Comparison of ENCODE assay signal across 14 cellular contexts in genomic region chr10:69468771-69469129, GRCh38. TPM values are rescaled to one million over a fixed set of nuclear protein-coding genes. Genes with fewer than 3 reads are reported as not detected.
DNase-seq lines count a peak whose midpoint lies in the region; ATAC-seq and TF ChIP-seq lines count a peak whose summit lies in the region.
"Had no signal": no experiment of that assay in that cellular context is flagged by ENCODE, and none has a peak within 500 bp of the region (broad histone marks: within the 10 kb centered on the region; RNA-seq: fewer than 3 reads in every experiment).

No MANE protein-coding gene starts in this region.

- H3K4me1 Mint-ChIP-seq in HFFc6 (ENCODE audit: low read depth) = peaks cover 39% of the 10 kb centered on the region
- H3K4me1 Mint-ChIP-seq in WTC11 = peaks cover 17% of the 10 kb centered on the region
- peaks cover 60% of the 10 kb centered on the region for H3K4me1 Mint-ChIP-seq in glutamatergic neuron (ENCODE audit: low read depth, unreplicated experiment)
- H3K4me1 Mint-ChIP-seq: B cell had no signal

- TF ChIP-seq CTCF in HFFc6 (IDR thresholded peaks at IDR 0.05) (no peak), WTC11 (IDR thresholded peaks at IDR 0.05) (no peak), glutamatergic neuron (IDR thresholded peaks at IDR 0.05; ENCODE audit: partially characterized antibody, unreplicated experiment) (no peak), smooth muscle cell (IDR thresholded peaks at IDR 0.05; ENCODE audit: borderline replicate concordance, insufficient read depth, poor library complexity, severe bottlenecking) (no peak)

- no peak overlapping the region for H3K4me3 ChIP-seq in smooth muscle cell

- peak overlapping the region; percentile 97 for H3K27ac ChIP-seq in smooth muscle cell (ENCODE audit: low read depth)

- H2AFZ ChIP-seq in smooth muscle cell (ENCODE audit: low read depth) = no peak overlapping the region

- peaks cover 58% of the 10 kb centered on the region for H3K79me2 ChIP-seq in smooth muscle cell (ENCODE audit: low read depth)

- DNase-seq in HFFc6 (no peak), WTC11 (ENCODE audit: low spot score) (no peak), glutamatergic neuron (no peak), smooth muscle cell (lab: John Stamatoyannopoulos, UW; ENCODE audit: unreplicated experiment) (no peak), UCSD-AML1 (lab: John Stamatoyannopoulos, UW; ENCODE audit: unreplicated experiment) (no peak), NCI-H510A treated with DMSO at 0.1 percent for 48 hours (lab: John Stamatoyannopoulos, UW) (no peak), RKO (ENCODE audit: low spot score) (no peak)
- DNase-seq: activated CD8-positive, alpha-beta T cell treated with anti-CD3 and anti-CD28 coated beads, Interleukin-2, amount 10 ng/mL, durations not matched to agents 7 days and 5 days; NCI-H2029; NCI-H524; stimulated activated CD4-positive, alpha-beta T cell treated with anti-CD3 and anti-CD28 coated beads, Interleukin-4, amount 100 ng/mL, for 24 hours had no signal

- H3K36me3 Mint-ChIP-seq in HFFc6 (ENCODE audit: low read depth) = no peaks in the 10 kb centered on the region
- H3K36me3 Mint-ChIP-seq in WTC11 = no peaks in the 10 kb centered on the region
- no peaks in the 10 kb centered on the region for H3K36me3 Mint-ChIP-seq in glutamatergic neuron (ENCODE audit: unreplicated experiment)

- H3K27ac Mint-ChIP-seq in HFFc6 (peak overlapping the region; percentile 27; the same call in 1 of the 2 replicates), WTC11 (peak overlapping the region; percentile 46; the same call in 1 of the 2 replicates), glutamatergic neuron (ENCODE audit: unreplicated experiment) (peak overlapping the region; percentile 82)
- H3K27ac Mint-ChIP-seq: activated T-helper 1 cell treated with anti-CD3 and anti-CD28 coated beads, Interleukin-12 subunit alpha, Interleukin-12 subunit beta, Interleukin-2, Interleukin-4 antibody, amounts not matched to agents 30 ng/mL and 10 ng/mL and 1 ng/mL, durations not matched to agents 14 hours and 24 hours and 36 hours; B cell had no signal

- H3K36me3 ChIP-seq in smooth muscle cell (ENCODE audit: low read depth) = no peaks in the 10 kb centered on the region

- ATAC-seq in WTC11 = peak; percentile 38; the same call in 1 of the 2 replicates
- ATAC-seq in GM21447 (IDR thresholded peaks at IDR 0.05; ENCODE audit: unreplicated experiment) = no peak
- ATAC-seq: activated CD8-positive, alpha-beta T cell treated with anti-CD3 and anti-CD28 coated beads, Interleukin-2, amount 10 ng/mL, durations not matched to agents 7 days and 5 days had no signal

- no peaks in the 10 kb centered on the region for H3K9me3 ChIP-seq in smooth muscle cell (replicated peaks; ENCODE audit: low read depth)

- H3K4me2 ChIP-seq in smooth muscle cell = peak overlapping the region; percentile 58

- 25% methylated on average over 5 of the region's 5 CpGs for WGBS in smooth muscle cell (ENCODE audit: low lambda C conversion rate)

- H3K4me3 Mint-ChIP-seq in HFFc6 (no peak overlapping the region), WTC11 (no peak overlapping the region), glutamatergic neuron (ENCODE audit: unreplicated experiment) (peak overlapping the region; percentile 5)
- H3K4me3 Mint-ChIP-seq: activated CD8-positive, alpha-beta T cell treated with anti-CD3 and anti-CD28 coated beads, Interleukin-2, amount 10 ng/mL, durations not matched to agents 7 days and 5 days; activated T-helper 1 cell treated with anti-CD3 and anti-CD28 coated beads, Interleukin-12 subunit alpha, Interleukin-12 subunit beta, Interleukin-2, Interleukin-4 antibody, amounts not matched to agents 30 ng/mL and 10 ng/mL and 1 ng/mL, durations not matched to agents 14 hours and 24 hours and 36 hours; B cell had no signal

- H3K9me3 Mint-ChIP-seq in HFFc6 (no peaks in the 10 kb centered on the region), WTC11 (no peaks in the 10 kb centered on the region), glutamatergic neuron (ENCODE audit: unreplicated experiment) (peaks cover 9% of the 10 kb centered on the region)
- H3K9me3 Mint-ChIP-seq: activated T-helper 1 cell treated with anti-CD3 and anti-CD28 coated beads, Interleukin-12 subunit alpha, Interleukin-12 subunit beta, Interleukin-2, Interleukin-4 antibody, amounts not matched to agents 30 ng/mL and 10 ng/mL and 1 ng/mL, durations not matched to agents 14 hours and 24 hours and 36 hours had no signal

- CTCF ChIA-PET in WTC11 (lab: Charles Lee) = interaction anchor here (0.8 to 6.1 kb wide), 7 partner anchors 11 to 168 kb away, joined by 3 to 55 read pairs (median 6); partner anchors contain the start of gene TSPAN15

- peaks cover 37% of the 10 kb centered on the region for H3F3A ChIP-seq in smooth muscle cell (ENCODE audit: low read depth)

- H4K20me1 ChIP-seq in smooth muscle cell (ENCODE audit: low read depth) = no peaks in the 10 kb centered on the region

- no peaks in the 10 kb centered on the region for H3K27me3 Mint-ChIP-seq in HFFc6 (ENCODE audit: insufficient read depth)
- H3K27me3 Mint-ChIP-seq in WTC11 (ENCODE audit: low read depth) = no peaks in the 10 kb centered on the region
- peaks cover 11% of the 10 kb centered on the region for H3K27me3 Mint-ChIP-seq in glutamatergic neuron (ENCODE audit: unreplicated experiment)

- H3K9ac ChIP-seq in smooth muscle cell (ENCODE audit: low read depth) = no peak overlapping the region

- POLR2A ChIA-PET in WTC11 (lab: Charles Lee) = interaction anchor here (1.0 kb wide), 1 partner anchor 17 kb away, joined by 3 read pairs; no protein-coding TSS in a partner anchor

- no peaks in the 10 kb centered on the region for H3K27me3 ChIP-seq in smooth muscle cell (ENCODE audit: low read depth)

- H3K4me1 ChIP-seq in smooth muscle cell (ENCODE audit: low read depth) = peaks cover 35% of the 10 kb centered on the region

TF ChIP-seq in WTC11, 78 proteins besides CTCF, POLR2A, EP300 and RAD21 (continues in another document):
- TF ChIP-seq, protein P1, sequence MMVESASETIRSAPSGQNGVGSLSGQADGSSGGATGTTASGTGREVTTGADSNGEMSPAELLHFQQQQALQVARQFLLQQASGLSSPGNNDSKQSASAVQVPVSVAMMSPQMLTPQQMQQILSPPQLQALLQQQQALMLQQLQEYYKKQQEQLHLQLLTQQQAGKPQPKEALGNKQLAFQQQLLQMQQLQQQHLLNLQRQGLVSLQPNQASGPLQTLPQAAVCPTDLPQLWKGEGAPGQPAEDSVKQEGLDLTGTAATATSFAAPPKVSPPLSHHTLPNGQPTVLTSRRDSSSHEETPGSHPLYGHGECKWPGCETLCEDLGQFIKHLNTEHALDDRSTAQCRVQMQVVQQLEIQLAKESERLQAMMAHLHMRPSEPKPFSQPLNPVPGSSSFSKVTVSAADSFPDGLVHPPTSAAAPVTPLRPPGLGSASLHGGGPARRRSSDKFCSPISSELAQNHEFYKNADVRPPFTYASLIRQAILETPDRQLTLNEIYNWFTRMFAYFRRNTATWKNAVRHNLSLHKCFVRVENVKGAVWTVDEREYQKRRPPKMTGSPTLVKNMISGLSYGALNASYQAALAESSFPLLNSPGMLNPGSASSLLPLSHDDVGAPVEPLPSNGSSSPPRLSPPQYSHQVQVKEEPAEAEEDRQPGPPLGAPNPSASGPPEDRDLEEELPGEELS (CRISPR knock-in tag; IDR thresholded peaks at IDR 0.05) = no peak
- TF ChIP-seq ZNF512 (CRISPR knock-in tag; IDR thresholded peaks at IDR 0.05; ENCODE audit: borderline replicate concordance) (no peak), JUN (CRISPR knock-in tag; IDR thresholded peaks at IDR 0.05) (no peak), FOXJ3 (CRISPR knock-in tag; IDR thresholded peaks at IDR 0.05; ENCODE audit: borderline replicate concordance) (no peak), ZNF232 (CRISPR knock-in tag; IDR thresholded peaks at IDR 0.05) (no peak), ZNF263 (CRISPR knock-in tag; IDR thresholded peaks at IDR 0.05; ENCODE audit: low read depth) (no peak), ZBTB43 (CRISPR knock-in tag; IDR thresholded peaks at IDR 0.05) (no peak)
- TF ChIP-seq, protein P2, sequence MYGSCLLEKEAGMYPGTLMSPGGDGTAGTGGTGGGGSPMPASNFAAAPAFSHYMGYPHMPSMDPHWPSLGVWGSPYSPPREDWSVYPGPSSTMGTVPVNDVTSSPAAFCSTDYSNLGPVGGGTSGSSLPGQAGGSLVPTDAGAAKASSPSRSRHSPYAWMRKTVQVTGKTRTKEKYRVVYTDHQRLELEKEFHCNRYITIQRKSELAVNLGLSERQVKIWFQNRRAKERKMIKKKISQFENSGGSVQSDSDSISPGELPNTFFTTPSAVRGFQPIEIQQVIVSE (CRISPR knock-in tag; IDR thresholded peaks at IDR 0.05; ENCODE audit: borderline replicate concordance) = no peak

RNA-seq across cellular contexts. Expression of gene TSPAN15, which starts 17.5 kb away (rescaled TPM):
- 1 to 10 TPM; 1.8 to 4.0 (median 2.1) TPM for total RNA-seq in HFFc6 (2021; fragmentation: NEBNext Ultra II Directional; extraction: Animal tissue kit (Norgen Biotek cat#: 25700))
- total RNA-seq in WTC11 (2021) (8.3 to 10.4 TPM (median 10.1 TPM) in 3 replicates), glutamatergic neuron (ENCODE audit: unreplicated experiment) (49.8 TPM), smooth muscle cell (113 and 145 TPM in 2 replicates)
- polyA plus RNA-seq in smooth muscle cell = 144 and 249 TPM in 2 replicates

RNA-seq across cellular contexts. Expression of gene TACR2, which starts 52.0 kb away (rescaled TPM):
- not detected for total RNA-seq in HFFc6 (2021; fragmentation: NEBNext Ultra II Directional; extraction: Animal tissue kit (Norgen Biotek cat#: 25700))
- 0.20 TPM in 1 of 3 replicates, not detected in the others for total RNA-seq in WTC11 (2021)
- total RNA-seq in glutamatergic neuron (ENCODE audit: unreplicated experiment) = not detected
- not detected in 2 replicates for total RNA-seq in smooth muscle cell
- polyA plus RNA-seq in smooth muscle cell = 0.13 and 0.43 TPM in 2 replicates
- total RNA-seq: activated CD8-positive, alpha-beta T cell treated with anti-CD3 and anti-CD28 coated beads, Interleukin-2, amount 10 ng/mL, durations not matched to agents 7 days and 5 days; activated T-helper 1 cell treated with anti-CD3 and anti-CD28 coated beads, Interleukin-12 subunit alpha, Interleukin-12 subunit beta, Interleukin-2, Interleukin-4 antibody, amounts not matched to agents 30 ng/mL and 10 ng/mL and 1 ng/mL, durations not matched to agents 14 hours and 24 hours and 36 hours; B cell had no signal

Comparison
In these comparisons a context has a peak if more than half of its experiments do, and no peak if none do; other contexts are left out.
1. H3K27ac Mint-ChIP-seq: peak in every context shown above with its lines; median percentile 82 in glutamatergic neuron; 46 in WTC11; 27 in HFFc6.